In the genomic region with DNA sequence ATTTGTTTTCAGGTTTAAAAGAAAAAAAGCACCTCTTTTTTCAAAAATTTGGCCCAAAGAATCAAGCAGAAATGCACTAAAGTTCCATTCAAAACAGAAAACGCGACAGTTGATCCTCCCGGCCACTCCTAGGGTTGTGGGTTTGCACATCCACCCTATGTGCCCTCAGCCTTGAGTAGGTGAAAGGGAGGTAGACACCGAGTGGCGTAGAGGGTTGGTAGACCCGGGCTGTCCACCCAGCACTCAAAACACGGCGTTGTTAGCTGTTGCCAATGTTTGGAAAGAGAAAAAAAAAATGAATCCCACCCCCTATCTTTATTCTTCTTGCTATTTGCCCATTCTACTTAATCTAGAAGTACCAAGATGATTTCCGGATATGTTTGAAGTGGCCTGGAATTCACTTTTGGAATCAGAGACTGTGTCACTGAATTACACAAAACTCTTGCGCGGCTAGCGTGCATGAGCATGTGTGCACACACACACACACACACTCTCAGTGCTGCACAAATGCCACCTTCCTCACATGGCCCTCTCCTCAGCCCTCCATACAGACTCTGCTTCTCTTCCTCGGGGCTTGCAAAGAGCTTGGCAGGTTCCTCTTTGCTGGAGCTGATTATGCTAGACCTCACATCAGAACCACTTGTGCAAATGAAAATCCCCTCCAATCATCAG, we compare ENCODE assay signal across 28 cellular contexts.
"Had no signal": no experiment of that assay in that cellular context is flagged by ENCODE, and none has a peak within 500 bp of the region (broad histone marks: within the 10 kb centered on the region; RNA-seq: fewer than 3 reads in every experiment).

No MANE protein-coding gene starts in this region.

- H3K36me3 Mint-ChIP-seq: immature natural killer cell; naive thymus-derived CD8-positive, alpha-beta T cell; stimulated activated naive B cell treated with anti-CD40 and anti-IgM and Interleukin-4, amounts not matched to agents 10 μg/mL and 1 μg/mL and 100 μg/mL, for 72 hours had no signal

- H3K4me3 Mint-ChIP-seq: central memory CD8-positive, alpha-beta T cell; dendritic cell treated with granulocyte-macrophage colony-stimulating factor and Interleukin-4, amounts not matched to agents 40 ng/mL and 50 ng/mL, for 4 days; immature natural killer cell; naive thymus-derived CD8-positive, alpha-beta T cell; nephron progenitor cell; stimulated activated naive B cell treated with anti-CD40 and anti-IgM and Interleukin-4, amounts not matched to agents 10 μg/mL and 1 μg/mL and 100 μg/mL, for 72 hours; stimulated activated naive CD8-positive, alpha-beta T cell treated with anti-CD3 and anti-CD28 coated beads, Interleukin-15, amount 100 ng/mL, for 72 hours had no signal

- H3K4me3 ChIP-seq: colonic mucosa, esophagus muscularis mucosa, gastroesophageal sphincter, heart left ventricle, pancreas, right lobe of liver, suprapubic skin, transverse colon had no signal

- H3K9me3 ChIP-seq: colonic mucosa, esophagus muscularis mucosa, gastroesophageal sphincter, heart left ventricle, neutrophil, pancreas, right lobe of liver, suprapubic skin, transverse colon had no signal

- H3K36me3 ChIP-seq: colonic mucosa, esophagus muscularis mucosa, gastroesophageal sphincter, heart left ventricle, neutrophil, pancreas, right lobe of liver, suprapubic skin, transverse colon had no signal

- H3K4me1 Mint-ChIP-seq: central memory CD8-positive, alpha-beta T cell; immature natural killer cell; naive thymus-derived CD8-positive, alpha-beta T cell; stimulated activated naive B cell treated with anti-CD40 and anti-IgM and Interleukin-4, amounts not matched to agents 10 μg/mL and 1 μg/mL and 100 μg/mL, for 72 hours; stimulated activated naive CD8-positive, alpha-beta T cell treated with anti-CD3 and anti-CD28 coated beads, Interleukin-15, amount 100 ng/mL, for 72 hours had no signal

- H3K27me3 ChIP-seq: colonic mucosa, pancreas, right lobe of liver had no signal

- DNase-seq: colonic mucosa; effector CD8-positive, alpha-beta T cell; foreskin keratinocyte; heart left ventricle; hypothalamus; immature natural killer cell; islet precursor cell; kidney glomerular epithelial cell; left colon; left ventricle myocardium superior; mammary epithelial cell; mesendoderm; naive thymus-derived CD8-positive, alpha-beta T cell; nephron progenitor cell; pancreas; right lobe of liver; small intestine; stimulated activated CD4-positive, alpha-beta T cell treated with anti-CD3 and anti-CD28 coated beads, Interleukin-15, amount 100 ng/mL, for 24 hours; stimulated activated CD4-positive, alpha-beta T cell treated with anti-CD3 and anti-CD28 coated beads, Interleukin-2, amount 100 ng/mL, for 48 hours; stimulated activated naive B cell treated with anti-CD40 and anti-IgM and Interleukin-4, amounts not matched to agents 10 μg/mL and 1 μg/mL and 100 μg/mL, for 72 hours; stimulated activated naive CD8-positive, alpha-beta T cell treated with anti-CD3 and anti-CD28 coated beads, Interleukin-15, amount 100 ng/mL, for 72 hours; transverse colon had no signal

- ATAC-seq: foreskin keratinocyte; gastroesophageal sphincter; heart left ventricle; left colon; left ventricle myocardium superior; naive thymus-derived CD8-positive, alpha-beta T cell; pancreas; right lobe of liver; stimulated activated naive B cell treated with anti-CD40 and anti-IgM and Interleukin-4, amounts not matched to agents 10 μg/mL and 1 μg/mL and 100 μg/mL, for 72 hours; stimulated activated naive CD8-positive, alpha-beta T cell treated with anti-CD3 and anti-CD28 coated beads, Interleukin-15, amount 100 ng/mL, for 72 hours had no signal

- H3K27ac ChIP-seq: colonic mucosa, esophagus muscularis mucosa, foreskin keratinocyte, gastroesophageal sphincter, heart left ventricle, neutrophil, pancreas, right lobe of liver, suprapubic skin, transverse colon had no signal

- H3K27ac Mint-ChIP-seq: dendritic cell treated with granulocyte-macrophage colony-stimulating factor and Interleukin-4, amounts not matched to agents 40 ng/mL and 50 ng/mL, for 4 days; immature natural killer cell; naive thymus-derived CD8-positive, alpha-beta T cell; nephron progenitor cell; stimulated activated naive B cell treated with anti-CD40 and anti-IgM and Interleukin-4, amounts not matched to agents 10 μg/mL and 1 μg/mL and 100 μg/mL, for 72 hours; stimulated activated naive CD8-positive, alpha-beta T cell treated with anti-CD3 and anti-CD28 coated beads, Interleukin-15, amount 100 ng/mL, for 72 hours had no signal

- H3K9me3 Mint-ChIP-seq: central memory CD8-positive, alpha-beta T cell; dendritic cell treated with granulocyte-macrophage colony-stimulating factor and Interleukin-4, amounts not matched to agents 40 ng/mL and 50 ng/mL, for 4 days; immature natural killer cell; naive thymus-derived CD8-positive, alpha-beta T cell; nephron progenitor cell; stimulated activated naive B cell treated with anti-CD40 and anti-IgM and Interleukin-4, amounts not matched to agents 10 μg/mL and 1 μg/mL and 100 μg/mL, for 72 hours; stimulated activated naive CD8-positive, alpha-beta T cell treated with anti-CD3 and anti-CD28 coated beads, Interleukin-15, amount 100 ng/mL, for 72 hours had no signal

- H3K4me1 ChIP-seq: colonic mucosa, esophagus muscularis mucosa, foreskin keratinocyte, gastroesophageal sphincter, heart left ventricle, pancreas, right lobe of liver, suprapubic skin, transverse colon had no signal
